Comparison of ENCODE assay signal across 8 cellular contexts in genomic region chr12:105084251-105085250, GRCh38. TPM values are rescaled to one million over a fixed set of nuclear protein-coding genes. Genes with fewer than 3 reads are reported as not detected.
DNase-seq lines count a peak whose midpoint lies in the region; ATAC-seq, FAIRE-seq and TF ChIP-seq lines count a peak whose summit lies in the region.

TSS of gene ALDH1L2 (minus strand) at chr12:105084458. CDS start at chr12:105084436, 22 bp downstream.

- peak within 1 kb of the TSS; percentile 81 for H3K18ac ChIP-seq in H1 (ENCODE audit: extremely low read depth, low read length)

- peak within 1 kb of the TSS; percentile 51 to 73 (median 63) for H3K4me3 ChIP-seq in H1 (ENCODE audit: extremely low read depth in 1 of 4, insufficient read depth in 2 of 4, low read depth in 3 of 4, low read length in 4 of 4)

- peak within 1 kb of the TSS; percentile 74 for H3K4me3 Mint-ChIP-seq in activated CD8-positive, alpha-beta T cell treated with anti-CD3 and anti-CD28 coated beads for 36 hours
- peak within 1 kb of the TSS; percentile 60 for H3K4me3 Mint-ChIP-seq in memory B cell

- peaks cover 11% of the 10 kb centered on the region for H3K23me2 ChIP-seq in H1 (ENCODE audit: low read depth, low read length)

- peak within 1 kb of the TSS; percentile 22; the same call in 1 of the 2 replicates for H4K8ac ChIP-seq in H1 (ENCODE audit: extremely low read depth, insufficient read depth, low read length)

- TF ChIP-seq CTCF in activated CD8-positive, alpha-beta T cell treated with anti-CD3 and anti-CD28 coated beads for 36 hours (IDR thresholded peaks at IDR 0.05) = no peak
- no peak for TF ChIP-seq CTCF in H1 (IDR thresholded peaks at IDR 0.05; ENCODE audit: control extremely low read depth in 1 of 3, insufficient read depth in 1 of 3, low read depth in 1 of 3, low read length in 3 of 3)

- no peak for TF ChIP-seq EP300 in H1 (IDR thresholded peaks at IDR 0.05; ENCODE audit: borderline replicate concordance in 1 of 2, low read depth in 2 of 2, low read length in 2 of 2)

- no peak within 1 kb of the TSS for H3K27ac ChIP-seq in H1 (ENCODE audit: low read depth, low read length)

- H3K4me2 ChIP-seq in H1 (ENCODE audit: insufficient read depth in 1 of 2, low read depth in 2 of 2, low read length in 2 of 2) = peak within 1 kb of the TSS; percentile 86 to 100

- no peak for FAIRE-seq in H1 (lab: Jason Lieb, UNC)

- H3K36me3 Mint-ChIP-seq in activated CD8-positive, alpha-beta T cell treated with anti-CD3 and anti-CD28 coated beads for 36 hours (ENCODE audit: low read depth) = no peaks in the 10 kb centered on the region
- H3K36me3 Mint-ChIP-seq in memory B cell = no peaks in the 10 kb centered on the region

- H2BK5ac ChIP-seq in H1 (ENCODE audit: low read depth, low read length) = no peak within 1 kb of the TSS

- DNase-seq in Daoy (ENCODE audit: low read depth) = peak; percentile 83
- peak; percentile 57 for DNase-seq in NCI-H146 treated with DMSO at 0.1 percent for 48 hours (lab: John Stamatoyannopoulos, UW; ENCODE audit: unreplicated experiment)
- peak; percentile 64 for DNase-seq in activated CD8-positive, alpha-beta T cell treated with anti-CD3 and anti-CD28 coated beads for 36 hours
- peak; percentile 73 to 99 for DNase-seq in H1 (ENCODE audit: low read depth in 1 of 2, low spot score in 2 of 2)
- peak; percentile 28 to 39 for DNase-seq in memory B cell (ENCODE audit: low spot score in 2 of 2)
- DNase-seq in stimulated activated CD8-positive, alpha-beta memory T cell treated with anti-CD3 and anti-CD28 coated beads, Interleukin-12 subunit alpha, Interleukin-12 subunit beta, amount 100 ng/mL, for 4 hours (ENCODE audit: low read depth) = peak; percentile 6
- DNase-seq in NCI-H1930 (lab: John Stamatoyannopoulos, UW) = no peak

- H2BK120ac ChIP-seq in H1 (replicated peaks; ENCODE audit: low read depth, low read length) = no peak within 1 kb of the TSS

- no peak within 1 kb of the TSS for H3K14ac ChIP-seq in H1 (ENCODE audit: insufficient read length)

- peak within 1 kb of the TSS; percentile 94 for H2BK12ac ChIP-seq in H1 (ENCODE audit: low read depth, low read length)

- no peak within 1 kb of the TSS for H3K23ac ChIP-seq in H1 (ENCODE audit: insufficient read length)

- POLR2A ChIA-PET in activated CD8-positive, alpha-beta T cell treated with anti-CD3 and anti-CD28 coated beads for 36 hours (lab: Charles Lee) = no interaction called here
- POLR2A ChIA-PET in H1 (lab: Charles Lee; ENCODE audit: partially characterized antibody) = interaction anchor here (0.9 to 2.0 kb wide), 6 partner anchors 8 to 294 kb away, joined by 3 to 18 read pairs (median 6); partner anchors contain the start of gene WASHC4

- peak within 1 kb of the TSS; percentile 25 to 62 (median 48); a peak in 5 of 7 replicates for H3K9ac ChIP-seq in H1 (replicated peaks in 1 of 4; ENCODE audit: extremely low read depth in 1 of 4, low read depth in 3 of 4, low read length in 3 of 4)

- H4K5ac ChIP-seq in H1 (ENCODE audit: insufficient read length, low read depth, low read length) = no peak within 1 kb of the TSS

- 34% methylated on average over 55 of the region's 75 CpGs; no CpG with 5 or more reads in 1 of the 2 experiments for WGBS in H1 (ENCODE audit: extremely low coverage in 1 of 2, insufficient coverage in 1 of 2, insufficient read length in 1 of 2, insufficient replicate concordance in 2 of 2, low coverage in 1 of 2, low lambda C conversion rate in 2 of 2, missing lambda C conversion rate in 1 of 2), 2 experiments

- H3K4ac ChIP-seq in H1 (replicated peaks; ENCODE audit: insufficient read length, low read depth, low read length) = no peak within 1 kb of the TSS

- no peaks in the 10 kb centered on the region for H3K79me1 ChIP-seq in H1 (ENCODE audit: low read depth, low read length)

- peaks cover 0 to 4% (median 2%) of the 10 kb centered on the region in 4 experiments; a peak in 3 of 7 replicates for H3K27me3 ChIP-seq in H1 (replicated peaks in 1 of 4; ENCODE audit: control insufficient read depth in 3 of 4, extremely low read depth in 1 of 4, insufficient read depth in 3 of 4, low read length in 3 of 4)

- peaks cover 3% of the 10 kb centered on the region for H3K9me3 Mint-ChIP-seq in activated CD8-positive, alpha-beta T cell treated with anti-CD3 and anti-CD28 coated beads for 36 hours
- no peaks in the 10 kb centered on the region for H3K9me3 Mint-ChIP-seq in memory B cell

- TF ChIP-seq POLR2A in H1 (IDR thresholded peaks at IDR 0.05; ENCODE audit: control extremely low read depth in 1 of 2, low read depth in 2 of 2, low read length in 2 of 2) = peak; percentile 59 to 61

- no peaks in the 10 kb centered on the region for H3K9me3 ChIP-seq in H1 (ENCODE audit: insufficient read depth in 2 of 2, low read depth in 1 of 2, low read length in 1 of 2)

- intact Hi-C loops in activated CD8-positive, alpha-beta T cell treated with anti-CD3 and anti-CD28 coated beads for 36 hours (cut with micrococcal nuclease) = no loop called here

- peaks cover 21% of the 10 kb centered on the region for H3K27me3 Mint-ChIP-seq in activated CD8-positive, alpha-beta T cell treated with anti-CD3 and anti-CD28 coated beads for 36 hours
- peaks cover 10% of the 10 kb centered on the region for H3K27me3 Mint-ChIP-seq in memory B cell

- H3K4me1 ChIP-seq in H1 (replicated peaks in 1 of 4; ENCODE audit: control insufficient read depth in 3 of 4, insufficient read depth in 4 of 4, low read length in 3 of 4) = peaks cover 4 to 9% (median 5%) of the 10 kb centered on the region in 4 experiments; a peak in 6 of 7 replicates

- H3K56ac ChIP-seq in H1 (replicated peaks; ENCODE audit: insufficient read length, low read depth, low read length) = no peak within 1 kb of the TSS

- H3K79me2 ChIP-seq in H1 (ENCODE audit: control insufficient read depth in 1 of 2, insufficient read depth in 2 of 2, low read length in 2 of 2) = no peaks in the 10 kb centered on the region

- H2BK15ac ChIP-seq in H1 (ENCODE audit: low read length) = peak within 1 kb of the TSS; percentile 47; the same call in 1 of the 2 replicates

- H2AFZ ChIP-seq in H1 (ENCODE audit: low read length) = peak within 1 kb of the TSS; percentile 94

- peak in 1 of 2 experiments; percentile 4; a peak in 1 of 4 replicates for TF ChIP-seq RAD21 in H1 (IDR thresholded peaks at IDR 0.05 in 1 of 2, conservative IDR thresholded peaks at IDR 0.05 in 1 of 2; ENCODE audit: low read depth in 2 of 2, low read length in 2 of 2)

- H2AK5ac ChIP-seq in H1 (ENCODE audit: low read depth, low read length) = no peak within 1 kb of the TSS

- H4K20me1 ChIP-seq in H1 (replicated peaks in 1 of 2; ENCODE audit: control insufficient read depth in 1 of 2, insufficient read depth in 2 of 2, low read length in 2 of 2) = no peaks in the 10 kb centered on the region

- peaks cover 6% of the 10 kb centered on the region for H3K4me1 Mint-ChIP-seq in activated CD8-positive, alpha-beta T cell treated with anti-CD3 and anti-CD28 coated beads for 36 hours (ENCODE audit: low read depth)
- peaks cover 5% of the 10 kb centered on the region for H3K4me1 Mint-ChIP-seq in memory B cell

- peak; percentile 82 for ATAC-seq in GM21723 (IDR thresholded peaks at IDR 0.05; ENCODE audit: unreplicated experiment)
- peak; percentile 93 for ATAC-seq in activated CD8-positive, alpha-beta T cell treated with anti-CD3 and anti-CD28 coated beads for 36 hours
- ATAC-seq in memory B cell (ENCODE audit: low read depth) = peak; percentile 85

- H3K27ac Mint-ChIP-seq in activated CD8-positive, alpha-beta T cell treated with anti-CD3 and anti-CD28 coated beads for 36 hours = no peak within 1 kb of the TSS
- no peak within 1 kb of the TSS for H3K27ac Mint-ChIP-seq in memory B cell

- CTCF ChIA-PET in activated CD8-positive, alpha-beta T cell treated with anti-CD3 and anti-CD28 coated beads for 36 hours (lab: Charles Lee) = interaction anchor here (1.5 kb wide), 1 partner anchor 18 kb away, joined by 3 read pairs; no protein-coding TSS in a partner anchor
- CTCF ChIA-PET in H1 (lab: Charles Lee; ENCODE audit: partially characterized antibody) = interaction anchor here (1.0 to 2.7 kb wide), 4 partner anchors 14 to 38 kb away, joined by 3 to 8 read pairs (median 4); no protein-coding TSS in a partner anchor

- no peak within 1 kb of the TSS for H2BK20ac ChIP-seq in H1 (ENCODE audit: low read length)

- H4K91ac ChIP-seq in H1 (replicated peaks; ENCODE audit: insufficient read length, low read length) = peak within 1 kb of the TSS; percentile 31

- no peaks in the 10 kb centered on the region for H3K36me3 ChIP-seq in H1 (ENCODE audit: control insufficient read depth in 2 of 4, insufficient read depth in 4 of 4, low read length in 3 of 4)

TF ChIP-seq in H1, 55 proteins besides CTCF, POLR2A, EP300 and RAD21 (continues in another document):
- TF ChIP-seq SIX5 (IDR thresholded peaks at IDR 0.05; ENCODE audit: low read depth, low read length) (no peak), HDAC2 (IDR thresholded peaks at IDR 0.05; ENCODE audit: borderline replicate concordance in 1 of 2, low read depth in 2 of 2, low read length in 2 of 2) (no peak), TCF12 (IDR thresholded peaks at IDR 0.05; ENCODE audit: low read depth, low read length) (no peak), FOSL1 (IDR thresholded peaks at IDR 0.05; ENCODE audit: insufficient read depth, low read depth, low read length) (no peak), MAFK (IDR thresholded peaks at IDR 0.05; ENCODE audit: low read depth, low read length) (no peak), EGR1 (IDR thresholded peaks at IDR 0.05; ENCODE audit: borderline replicate concordance, low read depth, low read length) (no peak)

RNA-seq across cellular contexts. Expression of gene ALDH1L2, which starts in this region (rescaled TPM):
- total RNA-seq in Daoy (2014; rRNA removed; shearing (Covaris generic)) = 0.83 and 5.7 TPM in 2 replicates
- total RNA-seq in activated CD8-positive, alpha-beta T cell treated with anti-CD3 and anti-CD28 coated beads for 36 hours = 1 to 10 TPM; 5.7 to 7.8 TPM
- 4.4 and 7.2 TPM in 2 replicates for total RNA-seq in H1 (2021; fragmentation: NEBNext Ultra II Directional; extraction: Animal tissue kit (Norgen Biotek cat#: 25700))
- 3.7 and 3.9 TPM in 2 replicates for polyA plus RNA-seq in H1 (2011; rRNA removed)
- 5.1 TPM for polyA plus RNA-seq in H1 (2011; cell fraction: cytosol; rRNA removed)
- 7.1 TPM for polyA plus RNA-seq in H1 (2011; cell fraction: nucleus; rRNA removed)
- 2.4 to 4.7 TPM (median 3.1 TPM) in 4 replicates for polyA plus RNA-seq in H1 (2012, experiment 1 of 2)
- polyA plus RNA-seq in H1 (2012, experiment 2 of 2) = 0.18 TPM
- polyA plus RNA-seq in H1 (2013, experiment 1 of 2) = 2.2 TPM
- polyA plus RNA-seq in H1 (2013, experiment 2 of 2) = 1.8 TPM
- polyA minus RNA-seq in H1 (2011; rRNA and poly(A)+ RNA removed) = 8.5 and 12.5 TPM in 2 replicates
- polyA minus RNA-seq in H1 (2011; cell fraction: cytosol; rRNA and poly(A)+ RNA removed) = 3.9 TPM
- polyA minus RNA-seq in H1 (2011; cell fraction: nucleus; rRNA and poly(A)+ RNA removed) = 12.9 TPM

Comparison
In these comparisons a context has a peak if more than half of its experiments do, and no peak if none do; other contexts are left out.
1. DNase-seq: peak in Daoy (single experiment), NCI-H146 treated with DMSO at 0.1 percent for 48 hours (single experiment), activated CD8-positive, alpha-beta T cell treated with anti-CD3 and anti-CD28 coated beads for 36 hours (single experiment), H1 (2 of 2), memory B cell (2 of 2) and stimulated activated CD8-positive, alpha-beta memory T cell treated with anti-CD3 and anti-CD28 coated beads, Interleukin-12 subunit alpha, Interleukin-12 subunit beta, amount 100 ng/mL, for 4 hours (single experiment); none in NCI-H1930 (0 of 2).
2. Peak in every context shown above with its lines, with median percentiles within 50 percentile points of each other: ATAC-seq.